ENCODE assay signal across 24 cellular contexts in the genomic region with DNA sequence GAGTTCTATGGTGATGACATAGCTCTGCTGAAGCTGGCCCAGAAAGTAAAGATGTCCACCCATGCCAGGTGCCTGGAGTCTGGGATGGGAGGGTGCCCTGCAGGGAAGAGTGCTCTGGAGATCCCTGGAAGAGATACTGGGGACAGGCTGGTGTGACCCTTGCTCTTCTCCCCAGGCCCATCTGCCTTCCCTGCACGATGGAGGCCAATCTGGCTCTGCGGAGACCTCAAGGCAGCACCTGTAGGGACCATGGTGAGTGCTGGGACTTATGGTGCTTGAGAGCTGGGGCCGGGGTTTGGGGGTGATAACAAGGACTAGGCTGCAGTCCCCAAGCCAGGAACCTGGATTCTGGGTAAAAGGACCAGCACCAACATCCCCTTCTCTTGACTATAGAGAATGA. TPM values are rescaled to one million over a fixed set of nuclear protein-coding genes. Genes with fewer than 3 reads are reported as not detected.
DNase-seq lines count a peak whose midpoint lies in the region; ATAC-seq, FAIRE-seq and TF ChIP-seq lines count a peak whose summit lies in the region.
"Had no signal": no experiment of that assay in that cellular context is flagged by ENCODE, and none has a peak within 500 bp of the region (broad histone marks: within the 10 kb centered on the region; RNA-seq: fewer than 3 reads in every experiment).

No MANE protein-coding gene starts in this region.

- H3K9ac ChIP-seq in HepG2 (ENCODE audit: insufficient read depth, low read depth, low read length) = no peak overlapping the region
- no peak overlapping the region for H3K9ac ChIP-seq in neuronal stem cell (ENCODE audit: low read depth, low read length, poor library complexity)
- H3K9ac ChIP-seq: BLaER1 had no signal

- H2BK15ac ChIP-seq in neuronal stem cell (ENCODE audit: low read length) = no peak overlapping the region

- H2AK5ac ChIP-seq in neuronal stem cell (ENCODE audit: low read depth, low read length) = peak overlapping the region; percentile 26

- H2BK12ac ChIP-seq in neuronal stem cell (ENCODE audit: low read length) = no peak overlapping the region

- DNase-seq in HepG2 (ENCODE audit: low spot score) (no peak), right lobe of liver (no peak), neuronal stem cell (ENCODE audit: low spot score) (no peak), aorta (peak; percentile 32 to 55), GDM1 (lab: John Stamatoyannopoulos, UW) (no peak), vagina (ENCODE audit: extremely low spot score in 2 of 2) (no peak)
- DNase-seq: 8988T; ACHN; BE2C; C1 segment of cervical spinal cord; Calu3; CD4-positive, alpha-beta memory T cell; CD4-positive, CD25-positive, alpha-beta regulatory T cell; CD8-positive, alpha-beta memory T cell; COR-L47; DMS79 treated with DMSO at 0.1 percent for 48 hours had no signal

- ATAC-seq in HepG2 = no peak
- no peak for ATAC-seq in right lobe of liver
- no peak for ATAC-seq in aorta (ENCODE audit: low FRiP score)
- ATAC-seq: GM12878 had no signal

- H2BK120ac ChIP-seq in neuronal stem cell (ENCODE audit: low read depth, low read length) = no peak overlapping the region

- H2AFZ ChIP-seq in HepG2 (ENCODE audit: low read length) (no peak overlapping the region), neuronal stem cell (ENCODE audit: low read length) (no peak overlapping the region)

- H3K79me1 ChIP-seq in neuronal stem cell (ENCODE audit: low read depth, low read length) = no peaks in the 10 kb centered on the region

- no peak overlapping the region for H3K23ac ChIP-seq in neuronal stem cell (ENCODE audit: low read depth, low read length, poor library complexity)

- no peak overlapping the region for H3K14ac ChIP-seq in neuronal stem cell (ENCODE audit: low read length)

- H3K79me2 ChIP-seq in HepG2 (ENCODE audit: insufficient read depth, low read length) = peaks cover 22% of the 10 kb centered on the region

- H3K18ac ChIP-seq in neuronal stem cell (ENCODE audit: low read length) = no peak overlapping the region

- H3K4me2 ChIP-seq in HepG2 (ENCODE audit: low read depth, low read length) = no peak overlapping the region
- no peak overlapping the region for H3K4me2 ChIP-seq in neuronal stem cell (ENCODE audit: insufficient read depth, low read length, poor library complexity, severe bottlenecking)
- H3K4me2 ChIP-seq: BLaER1 had no signal

- H3K9me3 ChIP-seq in HepG2 (ENCODE audit: low read length) = no peaks in the 10 kb centered on the region
- H3K9me3 ChIP-seq in right lobe of liver = no peaks in the 10 kb centered on the region
- peaks cover 0 to 1% of the 10 kb centered on the region in 2 donors for H3K9me3 ChIP-seq in neuronal stem cell (replicated peaks in 1 of 2; ENCODE audit: control insufficient read depth in 2 of 2, insufficient read depth in 1 of 2, low read depth in 1 of 2, low read length in 2 of 2)
- H3K9me3 ChIP-seq in aorta (ENCODE audit: control insufficient read depth, low read length) = no peaks in the 10 kb centered on the region
- H3K9me3 ChIP-seq in vagina = no peaks in the 10 kb centered on the region
- H3K9me3 ChIP-seq: BE2C, BLaER1 had no signal

- TF ChIP-seq CTCF in HepG2 (CRISPR knock-in tag; IDR thresholded peaks at IDR 0.05) = no peak
- TF ChIP-seq CTCF in right lobe of liver (IDR thresholded peaks at IDR 0.05) = no peak
- no peak for TF ChIP-seq CTCF in vagina (IDR thresholded peaks at IDR 0.05)

- POLR2A ChIA-PET in HepG2 (lab: Yijun Ruan, JAX) = interaction anchor here (1.4 to 5.1 kb wide), 3 partner anchors 15 to 81 kb away, joined by 3 to 151 read pairs (median 4); a partner anchor contains a TSS

- H4K91ac ChIP-seq in neuronal stem cell (ENCODE audit: low read depth, low read length, poor library complexity) = no peak overlapping the region

- no TSS peak for BruUV-seq in HepG2 (replicated peaks; lab: Mats Ljungman, UMichigan)

- H3K4me1 ChIP-seq in HepG2 (ENCODE audit: insufficient read depth, low read length) (peaks cover 92% of the 10 kb centered on the region), right lobe of liver (peaks cover 0 to 42% (median 19%) of the 10 kb centered on the region in 4 donors), neuronal stem cell (ENCODE audit: control insufficient read depth in 2 of 2, insufficient read depth in 1 of 2, low read depth in 1 of 2, low read length in 2 of 2) (peaks cover 4 to 18% of the 10 kb centered on the region in 2 donors), aorta (ENCODE audit: control insufficient read depth in 1 of 2, insufficient read depth in 2 of 2, low read length in 2 of 2) (no peaks in the 10 kb centered on the region), vagina (peaks cover 19% of the 10 kb centered on the region)
- H3K4me1 ChIP-seq: BE2C had no signal

- no peaks in the 10 kb centered on the region for H4K20me1 ChIP-seq in HepG2 (ENCODE audit: insufficient read depth, low read length)
- H4K20me1 ChIP-seq: BLaER1 had no signal

- H3K27me3 ChIP-seq in HepG2 (ENCODE audit: control insufficient read depth in 1 of 2, insufficient read depth in 2 of 2, low read length in 2 of 2) (no peaks in the 10 kb centered on the region; a peak in 1 of 5 replicates), right lobe of liver (no peaks in the 10 kb centered on the region), neuronal stem cell (ENCODE audit: control insufficient read depth in 3 of 3, insufficient read depth in 3 of 3, low read depth in 1 of 3, low read length in 3 of 3) (peaks cover 0 to 15% (median 0%) of the 10 kb centered on the region in 3 experiments), aorta (ENCODE audit: control insufficient read depth in 1 of 2, insufficient read depth in 2 of 2, low read length in 1 of 2) (no peaks in the 10 kb centered on the region), vagina (no peaks in the 10 kb centered on the region)
- H3K27me3 ChIP-seq: BLaER1 had no signal

- TF ChIP-seq RAD21 in HepG2 (CRISPR knock-in tag; IDR thresholded peaks at IDR 0.05) = no peak

- in situ Hi-C loops in HepG2 (cut with HindIII; ENCODE audit: extremely low pct_ligation_motif_present, low pct_unique_long_range_greater_than_20kb) = no loop called here

- TF ChIP-seq EP300 in HepG2 (IDR thresholded peaks at IDR 0.05; ENCODE audit: low read depth in 2 of 2, low read length in 2 of 2) (no peak), HepG2 (CRISPR knock-in tag; IDR thresholded peaks at IDR 0.05; ENCODE audit: borderline replicate concordance) (no peak)

- H3K4ac ChIP-seq in neuronal stem cell (ENCODE audit: low read length) = no peak overlapping the region

- no peak overlapping the region for H4K8ac ChIP-seq in neuronal stem cell (ENCODE audit: low read depth, low read length)

- intact Hi-C loops in HepG2 (cut with micrococcal nuclease; ENCODE audit: unreplicated experiment) = loop anchor here (2.0 kb wide), 1 partner anchor 41 kb away; a partner anchor contains a TSS
- intact Hi-C loops in right lobe of liver (cut with DNase I) = no loop called here
- intact Hi-C loops in aorta (cut with DNase I) = no loop called here
- intact Hi-C loops in vagina (cut with DNase I) = no loop called here

- CTCF ChIA-PET in HepG2 (lab: Yijun Ruan, JAX; ENCODE audit: low intra/inter-chr PET ratio, low total read pairs) = no interaction called here

- H3K27ac ChIP-seq in HepG2 (ENCODE audit: extremely low read length, insufficient read depth, low read length) = peak overlapping the region; percentile 9
- H3K27ac ChIP-seq in right lobe of liver = peak overlapping the region in 1 of 3 donors; percentile 91
- H3K27ac ChIP-seq in neuronal stem cell (replicated peaks; ENCODE audit: low read length) = no peak overlapping the region
- H3K27ac ChIP-seq in aorta (ENCODE audit: low read depth in 1 of 2, low read length in 2 of 2) = no peak overlapping the region
- no peak overlapping the region for H3K27ac ChIP-seq in vagina
- H3K27ac ChIP-seq: BLaER1 had no signal

- WGBS in HepG2 (ENCODE audit: low lambda C conversion rate) = 87% methylated on average over 3 of the region's 3 CpGs
- 83% methylated on average over 1 of the region's 3 CpGs for WGBS in right lobe of liver (ENCODE audit: insufficient coverage, low coverage, low lambda C conversion rate, missing lambda C conversion rate)
- WGBS in neuronal stem cell (ENCODE audit: extremely low coverage in 2 of 2, insufficient read length in 2 of 2, insufficient replicate concordance in 1 of 2), 2 donors = no CpG with 5 or more reads among the region's 3 CpGs
- WGBS in aorta, 2 donors = 87 to 90% methylated on average over 3 of the region's 3 CpGs

- H3K36me3 ChIP-seq in HepG2 (replicated peaks in 1 of 2; ENCODE audit: control insufficient read depth in 1 of 2, insufficient read depth in 2 of 2, low read length in 2 of 2) = peaks cover 3 to 51% of the 10 kb centered on the region in 2 experiments; a peak in 4 of 5 replicates
- H3K36me3 ChIP-seq in right lobe of liver = peaks cover 0 to 58% (median 21%) of the 10 kb centered on the region in 4 donors
- no peaks in the 10 kb centered on the region for H3K36me3 ChIP-seq in neuronal stem cell (replicated peaks in 1 of 2; ENCODE audit: control insufficient read depth in 2 of 2, insufficient read depth in 2 of 2, low read length in 2 of 2)
- no peaks in the 10 kb centered on the region for H3K36me3 ChIP-seq in aorta (ENCODE audit: control insufficient read depth in 1 of 2, insufficient read depth in 2 of 2, low read length in 1 of 2)
- H3K36me3 ChIP-seq in vagina = no peaks in the 10 kb centered on the region
- H3K36me3 ChIP-seq: BE2C, BLaER1 had no signal

- H3K4me3 ChIP-seq in HepG2 (replicated peaks in 1 of 3; ENCODE audit: insufficient read depth in 1 of 3, low read depth in 2 of 3, low read length in 3 of 3) = no peak overlapping the region
- no peak overlapping the region for H3K4me3 ChIP-seq in right lobe of liver
- H3K4me3 ChIP-seq in neuronal stem cell (ENCODE audit: low read length in 2 of 2) = no peak overlapping the region
- no peak overlapping the region for H3K4me3 ChIP-seq in aorta (ENCODE audit: low read length in 2 of 2)
- H3K4me3 ChIP-seq in vagina = no peak overlapping the region
- H3K4me3 ChIP-seq: BLaER1, GM12878 had no signal

- H2BK5ac ChIP-seq in neuronal stem cell (ENCODE audit: low read length) = no peak overlapping the region

- FAIRE-seq in HepG2 (lab: Jason Lieb, UNC) = no peak
- FAIRE-seq: A204.1, D721Med, G401.6, GM12878, GM12892, GM18507, GM19239 had no signal

- TF ChIP-seq POLR2A in HepG2 (IDR thresholded peaks at IDR 0.05; ENCODE audit: insufficient read depth in 1 of 2, low read depth in 2 of 2, low read length in 2 of 2) (no peak), right lobe of liver (IDR thresholded peaks at IDR 0.05) (no peak), vagina (IDR thresholded peaks at IDR 0.05) (no peak)

RNA-seq across cellular contexts. Expression of a gene that starts 2.2 kb away (rescaled TPM):
- total RNA-seq in HepG2 (2016; rRNA removed; fragmentation: Illumina TruSeq; extraction: Trizol) (71.1 and 171 TPM in 2 replicates), right lobe of liver (1,000 to 10,000 TPM; 1,939 to 4,112 (median 3,131) TPM), aorta (100 to 1,000 TPM in 1 of 2 donors, 10 to 100 TPM in 1; 56.7 to 141 TPM), vagina (9.6 TPM)
- total RNA-seq in HepG2 (2016; cell fraction: cytosol; rRNA removed; fragmentation: Illumina TruSeq; extraction: Trizol; ENCODE audit: low read depth) = 36.8 and 37.7 TPM in 2 replicates
- total RNA-seq in HepG2 (2016; cell fraction: insoluble cytoplasmic fraction; rRNA removed; fragmentation: Illumina TruSeq; extraction: Trizol) = 65.1 and 180 TPM in 2 replicates
- 37.5 and 44.4 TPM in 2 replicates for total RNA-seq in HepG2 (2016; cell fraction: membrane; rRNA removed; fragmentation: Illumina TruSeq; extraction: Trizol)
- 202 and 235 TPM in 2 replicates for total RNA-seq in HepG2 (2016; cell fraction: nucleus; rRNA removed; fragmentation: Illumina TruSeq; extraction: Trizol)
- polyA plus RNA-seq in HepG2 (2011; rRNA removed) (513 and 772 TPM in 2 replicates), aorta (10 to 100 TPM; 26.4 to 90.4 TPM)
- polyA plus RNA-seq in HepG2 (2011; cell fraction: cytosol; rRNA removed) = 355 and 506 TPM in 2 replicates
- polyA plus RNA-seq in HepG2 (2011; cell fraction: nucleus; rRNA removed) = 3,065 and 3,175 TPM in 2 replicates
- 460 and 611 TPM in 2 replicates for polyA plus RNA-seq in HepG2 (2012)
- polyA plus RNA-seq in HepG2 (2016; cell fraction: cytosol; fragmentation: Illumina TruSeq; extraction: Trizol; ENCODE audit: low read depth) = 25.3 and 27.9 TPM in 2 replicates
- polyA plus RNA-seq in HepG2 (2016; cell fraction: insoluble cytoplasmic fraction; fragmentation: Illumina TruSeq; extraction: Trizol; ENCODE audit: low read depth) = 66.3 and 72.4 TPM in 2 replicates
- 31.9 and 32.4 TPM in 2 replicates for polyA plus RNA-seq in HepG2 (2016; cell fraction: membrane; fragmentation: Illumina TruSeq; extraction: Trizol; ENCODE audit: low read depth)
- polyA plus RNA-seq in HepG2 (2016; cell fraction: nucleus; fragmentation: Illumina TruSeq; extraction: Trizol; ENCODE audit: insufficient read depth, low read depth) = 450 and 455 TPM in 2 replicates
- polyA minus RNA-seq in HepG2 (2011; rRNA and poly(A)+ RNA removed; ENCODE audit: low replicate concordance) = 88.1 and 583 TPM in 2 replicates
- 179 and 284 TPM in 2 replicates for polyA minus RNA-seq in HepG2 (2011; cell fraction: cytosol; rRNA and poly(A)+ RNA removed)
- 584 and 876 TPM in 2 replicates for polyA minus RNA-seq in HepG2 (2011; cell fraction: nucleus; rRNA and poly(A)+ RNA removed)
- polyA plus RNA-seq in neuronal stem cell (2013, experiment 1 of 2) = 0.35 TPM
- polyA plus RNA-seq in neuronal stem cell (2013, experiment 2 of 2) = 0.42 TPM
- polyA plus RNA-seq: CD4-positive, alpha-beta memory T cell had no signal

RNA-seq across cellular contexts. Expression of a gene that starts 15.0 kb away (rescaled TPM):
- total RNA-seq in HepG2 (2016; rRNA removed; fragmentation: Illumina TruSeq; extraction: Trizol) (69.8 and 80.4 TPM in 2 replicates), right lobe of liver (10 to 100 TPM in 5 of 6 experiments, 1 to 10 TPM in 1; 9.3 to 33.8 (median 18.3) TPM), aorta (10 to 100 TPM; 42.2 to 55.5 TPM), vagina (100 TPM)
- total RNA-seq in HepG2 (2016; cell fraction: cytosol; rRNA removed; fragmentation: Illumina TruSeq; extraction: Trizol; ENCODE audit: low read depth) = 16.4 and 17.3 TPM in 2 replicates
- total RNA-seq in HepG2 (2016; cell fraction: insoluble cytoplasmic fraction; rRNA removed; fragmentation: Illumina TruSeq; extraction: Trizol) = 74.0 and 80.6 TPM in 2 replicates
- total RNA-seq in HepG2 (2016; cell fraction: membrane; rRNA removed; fragmentation: Illumina TruSeq; extraction: Trizol) = 26.9 and 28.4 TPM in 2 replicates
- 42.0 and 51.8 TPM in 2 replicates for total RNA-seq in HepG2 (2016; cell fraction: nucleus; rRNA removed; fragmentation: Illumina TruSeq; extraction: Trizol)
- polyA plus RNA-seq in HepG2 (2011; rRNA removed) (51.3 and 57.3 TPM in 2 replicates), aorta (10 to 100 TPM; 61.9 to 71.5 TPM)
- polyA plus RNA-seq in HepG2 (2011; cell fraction: cytosol; rRNA removed) = 47.6 and 49.7 TPM in 2 replicates
- 88.2 and 90.6 TPM in 2 replicates for polyA plus RNA-seq in HepG2 (2011; cell fraction: nucleus; rRNA removed)
- 44.8 and 55.5 TPM in 2 replicates for polyA plus RNA-seq in HepG2 (2012)
- polyA plus RNA-seq in HepG2 (2016; cell fraction: cytosol; fragmentation: Illumina TruSeq; extraction: Trizol; ENCODE audit: low read depth) = 23.1 and 27.4 TPM in 2 replicates
- polyA plus RNA-seq in HepG2 (2016; cell fraction: insoluble cytoplasmic fraction; fragmentation: Illumina TruSeq; extraction: Trizol; ENCODE audit: low read depth) = 108 and 114 TPM in 2 replicates
- 26.7 and 29.7 TPM in 2 replicates for polyA plus RNA-seq in HepG2 (2016; cell fraction: membrane; fragmentation: Illumina TruSeq; extraction: Trizol; ENCODE audit: low read depth)
- polyA plus RNA-seq in HepG2 (2016; cell fraction: nucleus; fragmentation: Illumina TruSeq; extraction: Trizol; ENCODE audit: insufficient read depth, low read depth) = 92.2 and 97.8 TPM in 2 replicates
- polyA minus RNA-seq in HepG2 (2011; rRNA and poly(A)+ RNA removed; ENCODE audit: low replicate concordance) = 21.2 and 60.8 TPM in 2 replicates
- 19.5 and 20.9 TPM in 2 replicates for polyA minus RNA-seq in HepG2 (2011; cell fraction: cytosol; rRNA and poly(A)+ RNA removed)
- 23.2 and 28.1 TPM in 2 replicates for polyA minus RNA-seq in HepG2 (2011; cell fraction: nucleus; rRNA and poly(A)+ RNA removed)
- polyA plus RNA-seq in neuronal stem cell (2013, experiment 1 of 2) = 68.9 TPM
- 65.5 TPM for polyA plus RNA-seq in neuronal stem cell (2013, experiment 2 of 2)

RNA-seq across cellular contexts. Expression of a gene that starts 15.2 kb away (rescaled TPM):
- total RNA-seq in HepG2 (2016; rRNA removed; fragmentation: Illumina TruSeq; extraction: Trizol) (59.7 and 67.1 TPM in 2 replicates), right lobe of liver (10 to 100 TPM; 26.3 to 73.1 (median 47.1) TPM), aorta (10 to 100 TPM; 53.8 to 90.3 TPM), vagina (35.4 TPM)
- 7.6 and 9.8 TPM in 2 replicates for total RNA-seq in HepG2 (2016; cell fraction: cytosol; rRNA removed; fragmentation: Illumina TruSeq; extraction: Trizol; ENCODE audit: low read depth)
- total RNA-seq in HepG2 (2016; cell fraction: insoluble cytoplasmic fraction; rRNA removed; fragmentation: Illumina TruSeq; extraction: Trizol) = 53.4 and 70.9 TPM in 2 replicates
- total RNA-seq in HepG2 (2016; cell fraction: membrane; rRNA removed; fragmentation: Illumina TruSeq; extraction: Trizol) = 13.4 and 14.4 TPM in 2 replicates
- total RNA-seq in HepG2 (2016; cell fraction: nucleus; rRNA removed; fragmentation: Illumina TruSeq; extraction: Trizol) = 77.4 and 85.4 TPM in 2 replicates
- polyA plus RNA-seq in HepG2 (2011; rRNA removed) (68.4 and 76.1 TPM in 2 replicates), aorta (100 to 1,000 TPM in 1 of 2 donors, 10 to 100 TPM in 1; 26.7 to 188 TPM)
- 18.2 and 29.4 TPM in 2 replicates for polyA plus RNA-seq in HepG2 (2011; cell fraction: cytosol; rRNA removed)
- 625 and 693 TPM in 2 replicates for polyA plus RNA-seq in HepG2 (2011; cell fraction: nucleus; rRNA removed)
- 56.2 and 67.8 TPM in 2 replicates for polyA plus RNA-seq in HepG2 (2012)
- 4.6 and 5.9 TPM in 2 replicates for polyA plus RNA-seq in HepG2 (2016; cell fraction: cytosol; fragmentation: Illumina TruSeq; extraction: Trizol; ENCODE audit: low read depth)
- 42.8 and 43.4 TPM in 2 replicates for polyA plus RNA-seq in HepG2 (2016; cell fraction: insoluble cytoplasmic fraction; fragmentation: Illumina TruSeq; extraction: Trizol; ENCODE audit: low read depth)
- 9.6 and 10.0 TPM in 2 replicates for polyA plus RNA-seq in HepG2 (2016; cell fraction: membrane; fragmentation: Illumina TruSeq; extraction: Trizol; ENCODE audit: low read depth)
- 189 and 193 TPM in 2 replicates for polyA plus RNA-seq in HepG2 (2016; cell fraction: nucleus; fragmentation: Illumina TruSeq; extraction: Trizol; ENCODE audit: insufficient read depth, low read depth)
- 100 and 116 TPM in 2 replicates for polyA minus RNA-seq in HepG2 (2011; rRNA and poly(A)+ RNA removed; ENCODE audit: low replicate concordance)
- polyA minus RNA-seq in HepG2 (2011; cell fraction: cytosol; rRNA and poly(A)+ RNA removed) = 33.1 and 33.7 TPM in 2 replicates
- 135 and 162 TPM in 2 replicates for polyA minus RNA-seq in HepG2 (2011; cell fraction: nucleus; rRNA and poly(A)+ RNA removed)
- polyA plus RNA-seq in neuronal stem cell (2013, experiment 1 of 2) = 19.1 TPM
- 19.7 TPM for polyA plus RNA-seq in neuronal stem cell (2013, experiment 2 of 2)

RNA-seq across cellular contexts. Expression of a gene that starts 16.2 kb away (rescaled TPM):
- 70.9 and 165 TPM in 2 replicates for total RNA-seq in HepG2 (2016; rRNA removed; fragmentation: Illumina TruSeq; extraction: Trizol)
- total RNA-seq in HepG2 (2016; cell fraction: cytosol; rRNA removed; fragmentation: Illumina TruSeq; extraction: Trizol; ENCODE audit: low read depth) = 13.2 and 15.8 TPM in 2 replicates
- total RNA-seq in HepG2 (2016; cell fraction: insoluble cytoplasmic fraction; rRNA removed; fragmentation: Illumina TruSeq; extraction: Trizol) = 59.3 and 162 TPM in 2 replicates
- 25.4 and 27.2 TPM in 2 replicates for total RNA-seq in HepG2 (2016; cell fraction: membrane; rRNA removed; fragmentation: Illumina TruSeq; extraction: Trizol)
- 122 and 155 TPM in 2 replicates for total RNA-seq in HepG2 (2016; cell fraction: nucleus; rRNA removed; fragmentation: Illumina TruSeq; extraction: Trizol)
- 307 and 450 TPM in 2 replicates for polyA plus RNA-seq in HepG2 (2011; rRNA removed)
- polyA plus RNA-seq in HepG2 (2011; cell fraction: cytosol; rRNA removed) = 311 and 377 TPM in 2 replicates
- 302 and 372 TPM in 2 replicates for polyA plus RNA-seq in HepG2 (2011; cell fraction: nucleus; rRNA removed)
- 396 and 449 TPM in 2 replicates for polyA plus RNA-seq in HepG2 (2012)
- 15.6 and 16.1 TPM in 2 replicates for polyA plus RNA-seq in HepG2 (2016; cell fraction: cytosol; fragmentation: Illumina TruSeq; extraction: Trizol; ENCODE audit: low read depth)
- polyA plus RNA-seq in HepG2 (2016; cell fraction: insoluble cytoplasmic fraction; fragmentation: Illumina TruSeq; extraction: Trizol; ENCODE audit: low read depth) = 54.0 and 67.9 TPM in 2 replicates
- 22.0 and 23.6 TPM in 2 replicates for polyA plus RNA-seq in HepG2 (2016; cell fraction: membrane; fragmentation: Illumina TruSeq; extraction: Trizol; ENCODE audit: low read depth)
- polyA plus RNA-seq in HepG2 (2016; cell fraction: nucleus; fragmentation: Illumina TruSeq; extraction: Trizol; ENCODE audit: insufficient read depth, low read depth) = 194 and 212 TPM in 2 replicates
- polyA minus RNA-seq in HepG2 (2011; rRNA and poly(A)+ RNA removed; ENCODE audit: low replicate concordance) = 0.58 and 518 TPM in 2 replicates
- polyA minus RNA-seq in HepG2 (2011; cell fraction: cytosol; rRNA and poly(A)+ RNA removed) = 120 and 232 TPM in 2 replicates
- 89.4 and 148 TPM in 2 replicates for polyA minus RNA-seq in HepG2 (2011; cell fraction: nucleus; rRNA and poly(A)+ RNA removed)
- 100 to 1,000 TPM; 309 to 739 (median 533) TPM for total RNA-seq in right lobe of liver
- polyA plus RNA-seq in neuronal stem cell (2013, experiment 1 of 2) = 1.3 TPM
- 1.00 TPM for polyA plus RNA-seq in neuronal stem cell (2013, experiment 2 of 2)
- 10 to 100 TPM; 20.8 to 46.6 TPM for total RNA-seq in aorta
- polyA plus RNA-seq in aorta = 10 to 100 TPM in 1 of 2 donors, 1 to 10 TPM in 1; 5.6 to 16.7 TPM
- 2.9 TPM for total RNA-seq in vagina
- polyA plus RNA-seq: CD4-positive, alpha-beta memory T cell; CD8-positive, alpha-beta memory T cell had no signal

RNA-seq across cellular contexts. Expression of a gene that starts 28.2 kb away (rescaled TPM):
- total RNA-seq in HepG2 (2016; rRNA removed; fragmentation: Illumina TruSeq; extraction: Trizol) = 10.8 and 18.6 TPM in 2 replicates
- total RNA-seq in HepG2 (2016; cell fraction: cytosol; rRNA removed; fragmentation: Illumina TruSeq; extraction: Trizol; ENCODE audit: low read depth) = 9.0 and 14.9 TPM in 2 replicates
- 12.3 and 16.4 TPM in 2 replicates for total RNA-seq in HepG2 (2016; cell fraction: insoluble cytoplasmic fraction; rRNA removed; fragmentation: Illumina TruSeq; extraction: Trizol)
- 10.9 and 16.6 TPM in 2 replicates for total RNA-seq in HepG2 (2016; cell fraction: membrane; rRNA removed; fragmentation: Illumina TruSeq; extraction: Trizol)
- 17.8 and 22.3 TPM in 2 replicates for total RNA-seq in HepG2 (2016; cell fraction: nucleus; rRNA removed; fragmentation: Illumina TruSeq; extraction: Trizol)
- 26.2 and 28.9 TPM in 2 replicates for polyA plus RNA-seq in HepG2 (2011; rRNA removed)
- 17.8 and 24.8 TPM in 2 replicates for polyA plus RNA-seq in HepG2 (2011; cell fraction: cytosol; rRNA removed)
- polyA plus RNA-seq in HepG2 (2011; cell fraction: nucleus; rRNA removed) = 145 and 157 TPM in 2 replicates
- 16.4 and 25.9 TPM in 2 replicates for polyA plus RNA-seq in HepG2 (2012)
- 12.5 and 17.3 TPM in 2 replicates for polyA plus RNA-seq in HepG2 (2016; cell fraction: cytosol; fragmentation: Illumina TruSeq; extraction: Trizol; ENCODE audit: low read depth)
- 16.7 and 17.2 TPM in 2 replicates for polyA plus RNA-seq in HepG2 (2016; cell fraction: insoluble cytoplasmic fraction; fragmentation: Illumina TruSeq; extraction: Trizol; ENCODE audit: low read depth)
- 14.6 and 18.4 TPM in 2 replicates for polyA plus RNA-seq in HepG2 (2016; cell fraction: membrane; fragmentation: Illumina TruSeq; extraction: Trizol; ENCODE audit: low read depth)
- polyA plus RNA-seq in HepG2 (2016; cell fraction: nucleus; fragmentation: Illumina TruSeq; extraction: Trizol; ENCODE audit: insufficient read depth, low read depth) = 53.7 and 55.2 TPM in 2 replicates
- 43.0 TPM in 2 replicates for polyA minus RNA-seq in HepG2 (2011; rRNA and poly(A)+ RNA removed; ENCODE audit: low replicate concordance)
- 10.4 TPM in 2 replicates for polyA minus RNA-seq in HepG2 (2011; cell fraction: cytosol; rRNA and poly(A)+ RNA removed)
- polyA minus RNA-seq in HepG2 (2011; cell fraction: nucleus; rRNA and poly(A)+ RNA removed) = 34.1 and 38.2 TPM in 2 replicates
- total RNA-seq in right lobe of liver = 10 to 100 TPM in 5 of 6 experiments, 1 to 10 TPM in 1; 9.8 to 14.6 (median 12.1) TPM
- polyA plus RNA-seq in neuronal stem cell (2013, experiment 1 of 2) = 17.0 TPM
- polyA plus RNA-seq in neuronal stem cell (2013, experiment 2 of 2) = 15.7 TPM
- 10 to 100 TPM; 20.2 to 20.5 TPM for total RNA-seq in aorta
- polyA plus RNA-seq in aorta = 10 to 100 TPM in 1 of 2 donors, 1 to 10 TPM in 1; 5.1 to 41.7 TPM
- total RNA-seq in vagina = 15.5 TPM

Comparison
In these comparisons a context has a peak if more than half of its experiments do, and no peak if none do; other contexts are left out.
1. RNA of a gene that starts 2.2 kb away (total RNA-seq): 1,939 to 4,112 TPM in right lobe of liver; 36.8 to 235 TPM in HepG2, 56.7 to 141 TPM in aorta and 9.6 TPM in vagina (single experiment); every median in the first group is over 4 times any median in the second.
2. DNase-seq: peak in aorta (2 of 2); none in HepG2 (single experiment), right lobe of liver (0 of 3), neuronal stem cell (single experiment), GDM1 (single experiment) and vagina (0 of 2).